8 cellular contexts compared by ENCODE assay signal in genomic region chr3:150787741-150788370, GRCh38. TPM values are rescaled to one million over a fixed set of nuclear protein-coding genes. Genes with fewer than 3 reads are reported as not detected.
DNase-seq lines count a peak whose midpoint lies in the region; ATAC-seq and TF ChIP-seq lines count a peak whose summit lies in the region.

No MANE protein-coding gene starts in this region.

- no peak overlapping the region for H3K56ac ChIP-seq in IMR-90 (ENCODE audit: extremely low read depth, insufficient read depth, low read length)

- peak; percentile 73 for TF ChIP-seq RAD21 in IMR-90 (IDR thresholded peaks at IDR 0.05; ENCODE audit: low read length)

- intact Hi-C loops in IMR-90 (cut with micrococcal nuclease): loop anchor here (1.0 to 5.0 kb wide), 3 partner anchors 77 to 358 kb away; partner anchors contain the start of gene MED12L
- intact Hi-C loops in Panc1 (cut with micrococcal nuclease; ENCODE audit: unreplicated experiment): loop anchor here (1.0 to 2.0 kb wide), 2 partner anchors 77 to 358 kb away; no protein-coding TSS in a partner anchor

- CTCF ChIA-PET in IMR-90 (lab: Yijun Ruan, JAX): interaction anchor here (0.7 to 1.9 kb wide), 17 partner anchors 8 to 366 kb away, joined by 3 to 11 read pairs (median 5); partner anchors contain the start of gene SIAH2
- CTCF ChIA-PET in Panc1 (lab: Charles Lee): interaction anchor here (0.6 to 1.8 kb wide), 5 partner anchors 25 to 1862 kb away, joined by 3 to 14 read pairs (median 4); partner anchors contain the start of gene SIAH2

- peaks cover 23% of the 10 kb centered on the region for H3K27me3 ChIP-seq in IMR-90 (ENCODE audit: control insufficient read depth, insufficient read depth, low read length)
- peaks cover 11% of the 10 kb centered on the region; the same call in 1 of the 2 replicates for H3K27me3 ChIP-seq in Panc1 (ENCODE audit: control insufficient read depth, insufficient read depth, low read length)
- H3K27me3 ChIP-seq in fibroblast of lung (ENCODE audit: control insufficient read depth, insufficient read depth, low read length): no peaks in the 10 kb centered on the region
- no peaks in the 10 kb centered on the region for H3K27me3 ChIP-seq in neural progenitor cell

- H2AK5ac ChIP-seq in IMR-90 (ENCODE audit: low read depth, low read length): no peak overlapping the region

- no peak overlapping the region for H3K4me3 ChIP-seq in IMR-90 (ENCODE audit: insufficient read depth, low read depth, low read length)
- no peak overlapping the region for H3K4me3 ChIP-seq in Panc1 (ENCODE audit: low read depth in 2 of 2, low read length in 2 of 2)
- H3K4me3 ChIP-seq in fibroblast of lung (replicated peaks in 1 of 4; ENCODE audit: control extremely low read depth in 1 of 4, insufficient read depth in 1 of 4, low read depth in 3 of 4, low read length in 4 of 4): no peak overlapping the region
- no peak overlapping the region for H3K4me3 ChIP-seq in neural progenitor cell

- 10% methylated on average over 4 of the region's 10 CpGs; no CpG with 5 or more reads in 1 of the 2 experiments for whole genome bisulfite sequencing in IMR-90 (ENCODE audit: extremely low coverage in 2 of 2, insufficient read length in 1 of 2), 2 experiments

- peaks cover 16% of the 10 kb centered on the region for H3K27me3 Mint-ChIP-seq in activated T-cell treated with anti-CD3 and anti-CD28 coated beads, Interleukin-2, amount 50 U/mL, for 72 hours (ENCODE audit: low read depth)
- peaks cover 9% of the 10 kb centered on the region for H3K27me3 Mint-ChIP-seq in neural progenitor cell (ENCODE audit: insufficient read depth, low read depth)
- H3K27me3 Mint-ChIP-seq in stimulated activated naive CD8-positive, alpha-beta T cell treated with anti-CD3 and anti-CD28 coated beads, Interleukin-15, amount 100 ng/mL, for 72 hours: peaks cover 21% of the 10 kb centered on the region

- H3K4me2 ChIP-seq in IMR-90 (ENCODE audit: low read depth, low read length) (peak overlapping the region; percentile 58; the same call in 1 of the 2 replicates), fibroblast of lung (ENCODE audit: extremely low read depth, insufficient read depth, low read length) (no peak overlapping the region), neural progenitor cell (no peak overlapping the region)

- no peaks in the 10 kb centered on the region for H3K79me1 ChIP-seq in IMR-90 (ENCODE audit: low read depth in 1 of 2, low read length in 2 of 2)

- H3K18ac ChIP-seq in IMR-90 (ENCODE audit: low read depth, low read length): no peak overlapping the region

- no peaks in the 10 kb centered on the region for H3K9me1 ChIP-seq in IMR-90 (ENCODE audit: insufficient read depth, low read length)

- peaks cover 0 to under 1% of the 10 kb centered on the region in 2 donors for H3K36me3 Mint-ChIP-seq in activated T-cell treated with anti-CD3 and anti-CD28 coated beads, Interleukin-2, amount 50 U/mL, for 72 hours (ENCODE audit: insufficient read depth in 2 of 2)
- H3K36me3 Mint-ChIP-seq in neural progenitor cell: no peaks in the 10 kb centered on the region

- dilution Hi-C loops in IMR-90 (cut with HindIII; ENCODE audit: low sequenced_read_pairs, unreplicated experiment): no loop called here

- H3K4me1 ChIP-seq in IMR-90 (ENCODE audit: control insufficient read depth, insufficient read depth, low read length) (no peaks in the 10 kb centered on the region), Panc1 (ENCODE audit: control insufficient read depth, insufficient read depth, low read length) (no peaks in the 10 kb centered on the region), fibroblast of lung (ENCODE audit: control insufficient read depth, extremely low read depth, insufficient read depth, low read length) (peaks cover 2% of the 10 kb centered on the region), neural progenitor cell (peaks cover 6% of the 10 kb centered on the region)

- H3K4me3 Mint-ChIP-seq in activated T-cell treated with anti-CD3 and anti-CD28 coated beads, Interleukin-2, amount 50 U/mL, for 72 hours: peak overlapping the region; percentile 52 to 53
- H3K4me3 Mint-ChIP-seq in neural progenitor cell: no peak overlapping the region
- H3K4me3 Mint-ChIP-seq in stimulated activated naive CD8-positive, alpha-beta T cell treated with anti-CD3 and anti-CD28 coated beads, Interleukin-15, amount 100 ng/mL, for 72 hours: peak overlapping the region; percentile 16 to 28

- H3K79me2 ChIP-seq in fibroblast of lung (ENCODE audit: control insufficient read depth, insufficient read depth, low read length) (no peaks in the 10 kb centered on the region), neural progenitor cell (ENCODE audit: low read depth) (no peaks in the 10 kb centered on the region)

- no peak overlapping the region for H2BK20ac ChIP-seq in IMR-90 (ENCODE audit: low read depth, low read length)

- no peak overlapping the region for H2AK9ac ChIP-seq in IMR-90 (replicated peaks; ENCODE audit: low read depth, low read length, poor library complexity)

- no peak overlapping the region for H2AFZ ChIP-seq in IMR-90 (replicated peaks; ENCODE audit: low read length, poor library complexity)
- H2AFZ ChIP-seq in fibroblast of lung (ENCODE audit: low read length): no peak overlapping the region
- no peak overlapping the region for H2AFZ ChIP-seq in neural progenitor cell (replicated peaks)

- no peak overlapping the region for H3K14ac ChIP-seq in IMR-90 (replicated peaks; ENCODE audit: low read depth, low read length)

- peak; percentile 65 for ATAC-seq in GM21381 (IDR thresholded peaks at IDR 0.05; ENCODE audit: unreplicated experiment)
- peak; percentile 93 for ATAC-seq in IMR-90 (ENCODE audit: low read depth)
- peak; percentile 93 for ATAC-seq in Panc1
- peak; percentile 41 to 43 for ATAC-seq in activated T-cell treated with anti-CD3 and anti-CD28 coated beads, Interleukin-2, amount 50 U/mL, for 72 hours (replicated peaks in 1 of 2)
- peak; percentile 41 for ATAC-seq in stimulated activated naive CD8-positive, alpha-beta T cell treated with anti-CD3 and anti-CD28 coated beads, Interleukin-15, amount 100 ng/mL, for 72 hours

- H3K36me3 ChIP-seq in IMR-90 (ENCODE audit: control insufficient read depth, insufficient read depth, low read length): no peaks in the 10 kb centered on the region
- no peaks in the 10 kb centered on the region for H3K36me3 ChIP-seq in Panc1 (ENCODE audit: control insufficient read depth, insufficient read depth, low read length)
- no peaks in the 10 kb centered on the region for H3K36me3 ChIP-seq in fibroblast of lung (ENCODE audit: control insufficient read depth, insufficient read depth, low read length)
- no peaks in the 10 kb centered on the region for H3K36me3 ChIP-seq in neural progenitor cell

- peaks cover 0 to 1% of the 10 kb centered on the region in 2 donors for H3K9me3 Mint-ChIP-seq in activated T-cell treated with anti-CD3 and anti-CD28 coated beads, Interleukin-2, amount 50 U/mL, for 72 hours
- peaks cover 4% of the 10 kb centered on the region for H3K9me3 Mint-ChIP-seq in neural progenitor cell
- no peaks in the 10 kb centered on the region for H3K9me3 Mint-ChIP-seq in stimulated activated naive CD8-positive, alpha-beta T cell treated with anti-CD3 and anti-CD28 coated beads, Interleukin-15, amount 100 ng/mL, for 72 hours

- H3K27ac ChIP-seq in IMR-90 (ENCODE audit: insufficient read depth, low read length): no peak overlapping the region
- no peak overlapping the region for H3K27ac ChIP-seq in Panc1 (ENCODE audit: low read length)
- no peak overlapping the region for H3K27ac ChIP-seq in fibroblast of lung (ENCODE audit: insufficient read depth, low read length)
- no peak overlapping the region for H3K27ac ChIP-seq in neural progenitor cell

- BruUV-seq in IMR-90 (replicated peaks; lab: Mats Ljungman, UMichigan) (no TSS peak), Panc1 (replicated peaks; lab: Mats Ljungman, UMichigan) (no TSS peak)

- H2BK15ac ChIP-seq in IMR-90 (ENCODE audit: low read depth, low read length): no peak overlapping the region

- POLR2A ChIA-PET in IMR-90 (lab: Charles Lee; ENCODE audit: unreplicated experiment): no interaction called here
- POLR2A ChIA-PET in Panc1 (lab: Charles Lee): no interaction called here

- no peaks in the 10 kb centered on the region for H3F3A ChIP-seq in neural progenitor cell (ENCODE audit: low read depth)

- no peak for TF ChIP-seq POLR2A in IMR-90 (IDR thresholded peaks at IDR 0.05; ENCODE audit: low read depth, low read length)

- peaks cover 5% of the 10 kb centered on the region for H3K9me3 ChIP-seq in IMR-90 (ENCODE audit: control insufficient read depth, insufficient read depth, low read length)
- no peaks in the 10 kb centered on the region for H3K9me3 ChIP-seq in Panc1 (ENCODE audit: control insufficient read depth, insufficient read depth, low read depth, low read length)
- no peaks in the 10 kb centered on the region for H3K9me3 ChIP-seq in fibroblast of lung (ENCODE audit: control insufficient read depth, insufficient read depth, low read depth, low read length)
- H3K9me3 ChIP-seq in neural progenitor cell (ENCODE audit: low read depth): no peaks in the 10 kb centered on the region

- no peak overlapping the region for H2BK5ac ChIP-seq in IMR-90 (ENCODE audit: low read depth, low read length, poor library complexity, severe bottlenecking)

- H3K23ac ChIP-seq in IMR-90 (ENCODE audit: low read depth, low read length): no peak overlapping the region

- H4K91ac ChIP-seq in IMR-90 (ENCODE audit: insufficient read depth, low read depth, low read length): no peak overlapping the region

- in situ Hi-C loops in Caki2 (cut with HindIII; ENCODE audit: low pct_unique_long_range_greater_than_20kb, low sequenced_read_pairs): no loop called here
- in situ Hi-C loops in IMR-90 (cut with MboI; ENCODE audit: low sequenced_read_pairs): loop anchor here (25.0 kb wide), 1 partner anchor 349 kb away; no protein-coding TSS in a partner anchor
- in situ Hi-C loops in Panc1 (cut with HindIII; ENCODE audit: low pct_unique_long_range_greater_than_20kb, low sequenced_read_pairs): no loop called here

- H2BK120ac ChIP-seq in IMR-90 (ENCODE audit: low read depth, low read length): no peak overlapping the region

- TF ChIP-seq CTCF in IMR-90 (conservative IDR thresholded peaks at IDR 0.05; ENCODE audit: low read depth, low read length) (peak; percentile 81), Panc1 (IDR thresholded peaks at IDR 0.05) (peak; percentile 97), fibroblast of lung (conservative IDR thresholded peaks at IDR 0.05 in 1 of 2, IDR thresholded peaks at IDR 0.05 in 1 of 2; ENCODE audit: low read depth in 1 of 2, low read length in 2 of 2) (peak; percentile 84 to 90), neural progenitor cell (IDR thresholded peaks at IDR 0.05) (peak; percentile 99)

- no peak overlapping the region for H4K5ac ChIP-seq in IMR-90 (ENCODE audit: low read depth, low read length)

- no peak overlapping the region for H3K4ac ChIP-seq in IMR-90 (ENCODE audit: low read depth, low read length)

- H4K20me1 ChIP-seq in IMR-90 (ENCODE audit: insufficient read depth, low read length): no peaks in the 10 kb centered on the region
- no peaks in the 10 kb centered on the region for H4K20me1 ChIP-seq in fibroblast of lung (ENCODE audit: control insufficient read depth, extremely low read depth, insufficient read depth, low read length)
- no peaks in the 10 kb centered on the region for H4K20me1 ChIP-seq in neural progenitor cell (ENCODE audit: low read depth)

- DNase-seq in Caki2 (ENCODE audit: low read depth) (peak; percentile 35), IMR-90 (peak; percentile 64), Panc1 (ENCODE audit: low read depth, low spot score) (no peak), fibroblast of lung (ENCODE audit: low read depth in 2 of 2) (peak; percentile 64 to 75), neural progenitor cell (ENCODE audit: low spot score) (peak; percentile 93)
- peak; percentile 87 to 88 for DNase-seq in activated T-cell treated with anti-CD3 and anti-CD28 coated beads, Interleukin-2, amount 50 U/mL, for 72 hours
- DNase-seq in stimulated activated naive CD8-positive, alpha-beta T cell treated with anti-CD3 and anti-CD28 coated beads, Interleukin-15, amount 100 ng/mL, for 72 hours: peak; percentile 55 to 72

- peaks cover 54% of the 10 kb centered on the region for H3K4me1 Mint-ChIP-seq in activated T-cell treated with anti-CD3 and anti-CD28 coated beads, Interleukin-2, amount 50 U/mL, for 72 hours (ENCODE audit: low read depth)
- peaks cover 27% of the 10 kb centered on the region for H3K4me1 Mint-ChIP-seq in neural progenitor cell
- peaks cover 47% of the 10 kb centered on the region for H3K4me1 Mint-ChIP-seq in stimulated activated naive CD8-positive, alpha-beta T cell treated with anti-CD3 and anti-CD28 coated beads, Interleukin-15, amount 100 ng/mL, for 72 hours

- H3K9ac ChIP-seq in IMR-90 (ENCODE audit: low read depth, low read length): no peak overlapping the region
- no peak overlapping the region for H3K9ac ChIP-seq in fibroblast of lung (ENCODE audit: insufficient read depth, low read length)
- no peak overlapping the region for H3K9ac ChIP-seq in neural progenitor cell

- peak overlapping the region; percentile 35 for H3K27ac Mint-ChIP-seq in activated T-cell treated with anti-CD3 and anti-CD28 coated beads, Interleukin-2, amount 50 U/mL, for 72 hours
- H3K27ac Mint-ChIP-seq in neural progenitor cell: no peak overlapping the region
- no peak overlapping the region for H3K27ac Mint-ChIP-seq in stimulated activated naive CD8-positive, alpha-beta T cell treated with anti-CD3 and anti-CD28 coated beads, Interleukin-15, amount 100 ng/mL, for 72 hours

- no peak overlapping the region for H4K8ac ChIP-seq in IMR-90 (ENCODE audit: low read depth in 2 of 2, low read length in 2 of 2)

RNA-seq across cellular contexts. Expression of gene SIAH2, which starts 24.9 kb away (rescaled TPM):
- total RNA-seq in Caki2 (2014; rRNA removed; shearing (Covaris generic); ENCODE audit: low replicate concordance): 20.3 and 65.8 TPM in 2 replicates
- total RNA-seq in IMR-90 (2012; rRNA removed): 24.7 and 26.1 TPM in 2 replicates
- 61.8 and 78.2 TPM in 2 replicates for polyA plus RNA-seq in IMR-90 (2012; rRNA removed)
- 10.3 and 19.5 TPM in 2 replicates for polyA plus RNA-seq in IMR-90 (2012; cell fraction: cytosol; rRNA removed)
- polyA plus RNA-seq in IMR-90 (2012; cell fraction: nucleus; rRNA removed; ENCODE audit: low replicate concordance): 16.8 and 18.9 TPM in 2 replicates
- total RNA-seq in Panc1 (2021; ENCODE audit: unreplicated experiment): 24.0 TPM
- polyA plus RNA-seq in Panc1 (2012; ENCODE audit: insufficient read length): 30.6 TPM
- 100 to 1,000 TPM in 1 of 2 donors, 10 to 100 TPM in 1; 91.2 to 124 TPM for total RNA-seq in activated T-cell treated with anti-CD3 and anti-CD28 coated beads, Interleukin-2, amount 50 U/mL, for 72 hours
- total RNA-seq in fibroblast of lung: 28.9 and 31.1 TPM in 2 replicates
- 17.5 and 29.7 TPM in 2 replicates for polyA plus RNA-seq in fibroblast of lung
- polyA plus RNA-seq in fibroblast of lung (2012): 16.6 and 22.7 TPM in 2 replicates
- 132 and 142 TPM in 2 replicates for polyA minus RNA-seq in fibroblast of lung (ENCODE audit: low replicate concordance)
- 14.6 TPM in 2 replicates for total RNA-seq in neural progenitor cell (ENCODE audit: low replicate concordance)

Comparison
In these comparisons a context has a peak if more than half of its experiments do, and no peak if none do; other contexts are left out.
1. ATAC-seq: peak in every context shown above with its lines; median percentile 93 in IMR-90; 93 in Panc1; 65 in GM21381; 42 in activated T-cell treated with anti-CD3 and anti-CD28 coated beads, Interleukin-2, amount 50 U/mL, for 72 hours; 41 in stimulated activated naive CD8-positive, alpha-beta T cell treated with anti-CD3 and anti-CD28 coated beads, Interleukin-15, amount 100 ng/mL, for 72 hours.